12 cellular contexts compared by ENCODE assay signal in genomic region chr18:13862898-13863297, GRCh38. TPM values are rescaled to one million over a fixed set of nuclear protein-coding genes. Genes with fewer than 3 reads are reported as not detected.
"Had no signal": no experiment of that assay in that cellular context is flagged by ENCODE, and none has a peak within 500 bp of the region (broad histone marks: within the 10 kb centered on the region; RNA-seq: fewer than 3 reads in every experiment).

No MANE protein-coding gene starts in this region.

RNA-seq across cellular contexts. Expression of gene MC5R, which starts 38.9 kb away (rescaled TPM):
- total RNA-seq: activated CD4-positive, alpha-beta memory T cell treated with anti-CD3 and anti-CD28 coated beads, Interleukin-2, amount 10 ng/mL, durations not matched to agents 7 days and 5 days; activated CD4-positive, alpha-beta T cell treated with anti-CD3 and anti-CD28 coated beads for 36 hours; activated CD8-positive, alpha-beta memory T cell treated with anti-CD3 and anti-CD28 coated beads for 36 hours; activated naive CD4-positive, alpha-beta T cell treated with anti-CD3 and anti-CD28 coated beads for 36 hours; activated T-helper 17 cell treated with anti-CD3 and anti-CD28 coated beads, Interleukin-2, amount 50 U/mL, for 72 hours; M059J; Peyer's patch; Right ventricle myocardium superior; SJCRH30 had no signal
- polyA plus RNA-seq: SK-N-SH had no signal

RNA-seq across cellular contexts. Expression of gene MC2R, which starts 52.4 kb away (rescaled TPM):
- total RNA-seq: activated CD4-positive, alpha-beta memory T cell treated with anti-CD3 and anti-CD28 coated beads, Interleukin-2, amount 10 ng/mL, durations not matched to agents 7 days and 5 days; activated CD4-positive, alpha-beta T cell treated with anti-CD3 and anti-CD28 coated beads for 36 hours; activated CD8-positive, alpha-beta memory T cell treated with anti-CD3 and anti-CD28 coated beads for 36 hours; activated naive CD4-positive, alpha-beta T cell treated with anti-CD3 and anti-CD28 coated beads for 36 hours; activated T-helper 17 cell treated with anti-CD3 and anti-CD28 coated beads, Interleukin-2, amount 50 U/mL, for 72 hours; astrocyte; M059J; Peyer's patch; Right ventricle myocardium superior; SJCRH30; T-helper 2 cell treated with Interferon-gamma antibody and Interleukin-4, amounts not matched to agents 100 ng/mL and 5 ng/mL, for 36 hours had no signal
- polyA plus RNA-seq: SK-N-SH had no signal
